8 cellular contexts compared by ENCODE assay signal in genomic region chr12:54300732-54301427, GRCh38. TPM values are rescaled to one million over a fixed set of nuclear protein-coding genes. Genes with fewer than 3 reads are reported as not detected.
A peak's percentile ranks its signal among the peaks of the same experiment; 100 is the strongest.
DNase-seq lines count a peak whose midpoint lies in the region; ATAC-seq and TF ChIP-seq lines count a peak whose summit lies in the region.

NFE2 (minus strand) TSS chr12:54301015; CDS start chr12:54295248, 5,767 bp downstream.

- H2AFZ ChIP-seq in MM.1S (ENCODE audit: low read length) = 0 out of 2 replicates have a peak within 1 kb of the TSS, but pooled peaks have one; percentile 36

- H3K4me1 ChIP-seq in MM.1S (ENCODE audit: low read length) = peaks cover 4% of the 10 kb centered on the region; the same call in 1 of the 2 replicates

- no peak for ATAC-seq in GM21576 (IDR thresholded peaks at IDR 0.05; ENCODE audit: unreplicated experiment)
- no peak for ATAC-seq in GM18870 (IDR thresholded peaks at IDR 0.05; ENCODE audit: unreplicated experiment)

- H3K9me2 ChIP-seq in MM.1S (replicated peaks; ENCODE audit: insufficient read depth, low read length) = no peaks in the 10 kb centered on the region

- H3K27ac ChIP-seq in MM.1S (ENCODE audit: low read length) (no peak within 1 kb of the TSS), WERI-Rb-1 (no peak within 1 kb of the TSS)

- H3K36me3 ChIP-seq in MM.1S (replicated peaks; ENCODE audit: insufficient read depth, low read length) (no peaks in the 10 kb centered on the region), WERI-Rb-1 (no peaks in the 10 kb centered on the region)

- H3K9ac ChIP-seq in MM.1S (ENCODE audit: low read length) = no peak within 1 kb of the TSS

- H3F3A ChIP-seq in MM.1S (ENCODE audit: insufficient read depth, low read length) = no peaks in the 10 kb centered on the region

- TF ChIP-seq POLR2A in erythroblast (IDR thresholded peaks at IDR 0.05; ENCODE audit: low read length) = peak; percentile 96

- TF ChIP-seq CTCF in MM.1S (IDR thresholded peaks at IDR 0.05; ENCODE audit: low read length) = no peak
- TF ChIP-seq CTCF in WERI-Rb-1 (IDR thresholded peaks at IDR 0.05; ENCODE audit: low read depth, low read length) = no peak; the same call in 1 of the 2 replicates

- H4K20me1 ChIP-seq in MM.1S (ENCODE audit: insufficient read depth, low read length) = no peaks in the 10 kb centered on the region

- H3K27me3 ChIP-seq in MM.1S (replicated peaks; ENCODE audit: insufficient read depth, low read length) (peaks cover 49% of the 10 kb centered on the region), WERI-Rb-1 (ENCODE audit: insufficient read depth, low read depth, severe bottlenecking) (no peaks in the 10 kb centered on the region)

- H3K4me3 ChIP-seq in MM.1S (ENCODE audit: low read length) (no peak within 1 kb of the TSS), WERI-Rb-1 (ENCODE audit: low read depth, low read length) (peak within 1 kb of the TSS; percentile 25)

- H3K79me2 ChIP-seq in MM.1S (ENCODE audit: low read length) = no peaks in the 10 kb centered on the region

- DNase-seq in Daoy (ENCODE audit: low read depth) = peak; percentile 74
- peak; percentile 37 for DNase-seq in MM.1S
- peak; percentile 77 for DNase-seq in WERI-Rb-1
- DNase-seq in erythroblast (lab: John Stamatoyannopoulos, UW) = peak; percentile 83 to 90
- DNase-seq in myocyte (ENCODE audit: low read depth) = peak; percentile 84
- no peak for DNase-seq in putamen (ENCODE audit: low spot score)

- peak within 1 kb of the TSS; percentile 50 for H3K4me2 ChIP-seq in MM.1S (ENCODE audit: low read depth, low read length)

- H3K9me3 ChIP-seq in MM.1S (replicated peaks; ENCODE audit: insufficient read depth, low read length) (no peaks in the 10 kb centered on the region), WERI-Rb-1 (ENCODE audit: severe bottlenecking) (no peaks in the 10 kb centered on the region)

RNA-seq across cellular contexts. Expression of gene NFE2, which starts in this region (rescaled TPM):
- not detected in 2 replicates for total RNA-seq in Daoy (2014; rRNA removed; shearing (Covaris generic))
- 1.1 and 1.4 TPM in 2 replicates for total RNA-seq in myocyte
- polyA plus RNA-seq in myocyte (2012) = 0.08 TPM

Comparison
In these comparisons a context has a peak if more than half of its experiments do, and no peak if none do; other contexts are left out.
1. Peak in DNase-seq in Daoy; RNA of the gene not detected or under 1 TPM.